8 cellular contexts compared by ENCODE assay signal in the genomic region with DNA sequence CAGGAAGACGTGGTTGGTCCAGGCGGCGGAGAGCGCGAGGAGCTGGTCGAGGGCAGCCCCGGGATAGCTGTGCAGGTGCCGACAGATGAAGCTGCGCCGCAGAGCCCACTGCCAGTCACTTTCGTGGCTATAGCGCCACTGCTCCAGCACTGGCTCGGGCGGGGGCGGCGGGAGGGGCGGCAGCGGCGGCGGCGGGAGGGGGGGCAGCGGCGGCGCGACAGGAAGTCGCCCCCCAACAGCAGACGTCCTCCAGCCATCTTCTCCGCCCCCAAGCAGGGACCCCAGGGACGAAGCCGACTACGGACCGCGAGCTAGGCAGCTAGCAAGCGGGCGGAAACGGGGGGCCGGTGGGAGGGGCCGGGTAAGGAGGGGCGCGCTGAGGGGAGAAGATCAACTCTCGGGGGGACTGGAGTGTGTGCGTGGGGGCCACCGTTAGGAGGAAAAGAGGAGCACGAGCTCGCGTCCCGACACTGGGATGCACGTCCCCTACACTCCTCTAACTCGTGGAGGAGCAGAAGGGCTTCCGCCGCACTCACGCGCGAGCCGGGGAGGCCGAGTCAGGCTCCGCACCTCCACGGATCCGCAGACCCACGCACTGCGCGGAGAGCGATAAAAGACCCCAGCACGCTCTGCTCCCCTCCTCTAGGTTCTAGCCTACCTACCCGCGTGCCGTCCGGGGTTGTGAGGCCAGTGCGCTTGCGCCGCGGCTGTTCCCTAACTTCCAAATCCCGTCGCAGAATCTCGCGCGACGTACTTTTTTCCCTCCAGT. TPM values are rescaled to one million over a fixed set of nuclear protein-coding genes. Genes with fewer than 3 reads are reported as not detected.
DNase-seq lines count a peak whose midpoint lies in the region; ATAC-seq and TF ChIP-seq lines count a peak whose summit lies in the region.

A gene (minus strand): TSS at position 686 of the 769 bp plus-strand sequence.

- TF ChIP-seq CTCF in lower leg skin (IDR thresholded peaks at IDR 0.05): no peak

- DNase-seq in ACHN (peak; percentile 84), NCI-H2227 treated with DMSO at 0.1 percent for 48 hours (lab: John Stamatoyannopoulos, UW) (peak; percentile 97), dedifferentiated amniotic fluid mesenchymal stem cell (ENCODE audit: extremely low spot score) (peak; percentile 88), lower leg skin (ENCODE audit: low spot score in 2 of 2) (peak; percentile 89 to 97)
- DNase-seq in activated CD4-positive, alpha-beta T cell treated with anti-CD3 and anti-CD28 coated beads, Interleukin-2, amount 50 U/mL, for 1 hour: peak; percentile 88
- DNase-seq in stimulated activated CD4-positive, alpha-beta T cell treated with anti-CD3 and anti-CD28 coated beads, Interleukin-4, amount 100 ng/mL, for 48 hours (ENCODE audit: low read depth in 2 of 2): peak; percentile 80 to 83

- peak within 1 kb of the TSS; percentile 59 for H3K4me3 ChIP-seq in lower leg skin (ENCODE audit: low read depth, poor library complexity, severe bottlenecking)

- peak in 1 of 2 donors; percentile 25 for TF ChIP-seq POLR2A in lower leg skin (IDR thresholded peaks at IDR 0.05)

- intact Hi-C loops in lower leg skin (cut with DNase I; ENCODE audit: low total_unique reads): no loop called here

- in situ Hi-C loops in ACHN (cut with HindIII; ENCODE audit: low pct_ligation_motif_present, low pct_unique_long_range_greater_than_20kb, low sequenced_read_pairs): no loop called here

- 0 to 35% methylated on average over 16 to 52 of the region's 78 CpGs for WGBS in lower leg skin, 2 donors

- ATAC-seq in GM18907 (IDR thresholded peaks at IDR 0.05; ENCODE audit: unreplicated experiment) (peak; percentile 82), HG03139 (IDR thresholded peaks at IDR 0.05; ENCODE audit: unreplicated experiment) (peak; percentile 74)

RNA-seq across cellular contexts. Expression of the gene that starts here (rescaled TPM):
- 10 to 100 TPM in 2 of 4 donors, 1 to 10 TPM in 2; 8.9 to 16.6 (median 10.4) TPM for total RNA-seq in lower leg skin

Comparison
In these comparisons a context has a peak if more than half of its experiments do, and no peak if none do; other contexts are left out.
1. Peak in every context shown above with its lines: DNase-seq, ATAC-seq and H3K4me3 ChIP-seq.